ENCODE assay signal across 8 cellular contexts in the genomic region with DNA sequence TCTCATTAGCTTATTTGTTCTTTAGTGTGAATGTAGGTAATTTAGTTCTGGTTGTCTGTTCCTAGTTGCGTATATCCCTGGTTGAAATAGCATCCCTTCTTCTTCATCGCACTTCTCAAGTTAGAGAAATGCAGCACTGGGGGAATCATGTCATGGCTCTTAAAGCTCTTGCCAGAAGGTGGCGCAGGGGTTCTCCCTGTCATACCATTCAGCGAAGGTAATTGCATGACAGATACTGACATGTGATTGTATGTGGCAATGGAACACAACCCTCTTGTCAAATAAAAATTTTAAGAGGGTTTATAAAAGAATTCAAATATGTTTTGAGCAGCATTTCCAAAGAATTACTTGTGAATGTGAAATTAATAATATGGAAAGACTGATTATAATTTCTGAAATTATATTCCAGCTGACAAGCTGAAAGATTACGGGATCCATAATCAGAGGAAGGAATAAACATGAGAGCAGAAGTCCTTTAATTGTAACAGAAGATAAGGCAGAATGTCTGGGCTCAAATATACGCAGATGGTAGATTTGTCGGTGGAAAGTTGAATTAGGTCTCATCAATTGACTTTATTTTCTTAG.
DNase-seq lines count a peak whose midpoint lies in the region; TF ChIP-seq lines count a peak whose summit lies in the region.

No MANE protein-coding gene starts in this region.

- H3K27ac Mint-ChIP-seq in HFFc6 (no peak overlapping the region), MCF 10A (ENCODE audit: low read depth, unreplicated experiment) (no peak overlapping the region)

- no peaks in the 10 kb centered on the region for H3K27me3 ChIP-seq in MM.1S (replicated peaks; ENCODE audit: insufficient read depth, low read length)

- no peaks in the 10 kb centered on the region for H3F3A ChIP-seq in MM.1S (ENCODE audit: insufficient read depth, low read length)

- no peaks in the 10 kb centered on the region for H3K79me2 ChIP-seq in MM.1S (ENCODE audit: low read length)

- CTCF ChIA-PET in MCF 10A (lab: Yijun Ruan, JAX) = interaction anchor here (0.5 to 2.8 kb wide), 14 partner anchors 12 to 931 kb away, joined by 3 to 72 read pairs (median 4); no protein-coding TSS in a partner anchor

- DNase-seq in activated T-cell treated with anti-CD3 and anti-CD28 coated beads for 1 hour (ENCODE audit: low read depth) (peak; percentile 4), activated T-cell treated with anti-CD3 and anti-CD28 coated beads for 4 hours (no peak), HFFc6 (peak; percentile 34), MM.1S (peak; percentile 54), SHP77 treated with DMSO at 0.1 percent for 48 hours (lab: John Stamatoyannopoulos, UW) (peak; percentile 26), MCF 10A (ENCODE audit: unreplicated experiment) (peak; percentile 76), kidney glomerular epithelial cell (lab: John Stamatoyannopoulos, UW) (peak; percentile 51)
- DNase-seq in stimulated activated CD8-positive, alpha-beta memory T cell treated with anti-CD3 and anti-CD28 coated beads, Interleukin-2, amount 100 ng/mL, for 48 hours (ENCODE audit: low read depth in 2 of 2) = peak; percentile 4 to 5

- H3K27me3 Mint-ChIP-seq in HFFc6 (ENCODE audit: insufficient read depth) (0 out of 2 replicates have a peak, but pooled peaks cover under 1% of the 10 kb centered on the region), MCF 10A (ENCODE audit: insufficient read depth, unreplicated experiment) (peaks cover 83% of the 10 kb centered on the region)

- H2AFZ ChIP-seq in MM.1S (ENCODE audit: low read length) = no peak overlapping the region

- BruUV-seq in MCF 10A (replicated peaks; lab: Mats Ljungman, UMichigan) = no TSS peak

- H3K9ac ChIP-seq in MM.1S (ENCODE audit: low read length) = no peak overlapping the region

- peak; percentile 83 for TF ChIP-seq CTCF in HFFc6 (IDR thresholded peaks at IDR 0.05)
- TF ChIP-seq CTCF in MM.1S (IDR thresholded peaks at IDR 0.05; ENCODE audit: low read length) = peak; percentile 73
- TF ChIP-seq CTCF in MCF 10A (IDR thresholded peaks at IDR 0.05; ENCODE audit: unreplicated experiment) = peak; percentile 68

- H3K9me3 Mint-ChIP-seq in HFFc6 (no peaks in the 10 kb centered on the region), MCF 10A (ENCODE audit: unreplicated experiment) (no peaks in the 10 kb centered on the region)

- H3K9me2 ChIP-seq in MM.1S (replicated peaks; ENCODE audit: insufficient read depth, low read length) = no peaks in the 10 kb centered on the region

- POLR2A ChIA-PET in MCF 10A (lab: Yijun Ruan, JAX) = interaction anchor here (1.4 kb wide), 1 partner anchor 96 kb away, joined by 4 read pairs; no protein-coding TSS in a partner anchor

- intact Hi-C loops in MCF 10A (cut with micrococcal nuclease) = loop anchor here (1.0 to 10.0 kb wide), 2 partner anchors 96 to 1560 kb away; no protein-coding TSS in a partner anchor

- H3K36me3 ChIP-seq in MM.1S (replicated peaks; ENCODE audit: insufficient read depth, low read length) = no peaks in the 10 kb centered on the region

- no peaks in the 10 kb centered on the region for H3K4me1 Mint-ChIP-seq in HFFc6 (ENCODE audit: low read depth)
- H3K4me1 Mint-ChIP-seq in MCF 10A (ENCODE audit: insufficient read depth, unreplicated experiment) = no peaks in the 10 kb centered on the region

- H3K4me3 Mint-ChIP-seq in HFFc6 (no peak overlapping the region), MCF 10A (ENCODE audit: unreplicated experiment) (no peak overlapping the region)

- H3K36me3 Mint-ChIP-seq in HFFc6 (ENCODE audit: low read depth) (no peaks in the 10 kb centered on the region), MCF 10A (ENCODE audit: insufficient read depth, unreplicated experiment) (no peaks in the 10 kb centered on the region)

- H3K4me1 ChIP-seq in MM.1S (ENCODE audit: low read length) = no peaks in the 10 kb centered on the region

- no peaks in the 10 kb centered on the region for H3K9me3 ChIP-seq in MM.1S (replicated peaks; ENCODE audit: insufficient read depth, low read length)

- no peak overlapping the region for H3K4me2 ChIP-seq in MM.1S (ENCODE audit: low read depth, low read length)

- no peak overlapping the region for H3K4me3 ChIP-seq in MM.1S (ENCODE audit: low read length)

- no peaks in the 10 kb centered on the region for H4K20me1 ChIP-seq in MM.1S (ENCODE audit: insufficient read depth, low read length)

- H3K27ac ChIP-seq in MM.1S (ENCODE audit: low read length) = no peak overlapping the region
